Comparison of ENCODE assay signal across 26 cellular contexts in genomic region chr17:50728881-50729765, GRCh38. TPM values are rescaled to one million over a fixed set of nuclear protein-coding genes. Genes with fewer than 3 reads are reported as not detected.
DNase-seq lines count a peak whose midpoint lies in the region; ATAC-seq and TF ChIP-seq lines count a peak whose summit lies in the region.
"Had no signal": no experiment of that assay in that cellular context is flagged by ENCODE, and none has a peak within 500 bp of the region (broad histone marks: within the 10 kb centered on the region; RNA-seq: fewer than 3 reads in every experiment).

No MANE protein-coding gene starts in this region.

- H4K91ac ChIP-seq in IMR-90 (ENCODE audit: insufficient read depth, low read depth, low read length) (no peak overlapping the region), neuronal stem cell (ENCODE audit: low read depth, low read length, poor library complexity) (no peak overlapping the region)

- H3K4me3 ChIP-seq in IMR-90 (ENCODE audit: insufficient read depth, low read depth, low read length), result no peak overlapping the region
- no peak overlapping the region for H3K4me3 ChIP-seq in neuronal stem cell (ENCODE audit: low read length in 2 of 2)
- H3K4me3 ChIP-seq: gastroesophageal sphincter, HAP-1, K562, lung, smooth muscle cell, tibial artery had no signal

- H3K9me3 ChIP-seq in IMR-90 (ENCODE audit: control insufficient read depth, insufficient read depth, low read length), result no peaks in the 10 kb centered on the region
- peaks cover 0 to 2% of the 10 kb centered on the region in 2 donors for H3K9me3 ChIP-seq in neuronal stem cell (replicated peaks in 1 of 2; ENCODE audit: control insufficient read depth in 2 of 2, insufficient read depth in 1 of 2, low read depth in 1 of 2, low read length in 2 of 2)
- H3K9me3 ChIP-seq: gastroesophageal sphincter, HAP-1, tibial artery had no signal

- dilution Hi-C loops in IMR-90 (cut with HindIII; ENCODE audit: low sequenced_read_pairs, unreplicated experiment), result no loop called here

- H3K4me1 ChIP-seq in IMR-90 (ENCODE audit: control insufficient read depth, insufficient read depth, low read length) (peaks cover 10% of the 10 kb centered on the region), neuronal stem cell (ENCODE audit: control insufficient read depth in 2 of 2, insufficient read depth in 1 of 2, low read depth in 1 of 2, low read length in 2 of 2) (peaks cover 0 to 2% of the 10 kb centered on the region in 2 donors)

- peaks cover 97% of the 10 kb centered on the region for H4K20me1 ChIP-seq in IMR-90 (ENCODE audit: insufficient read depth, low read length)

- no peak overlapping the region for H2BK12ac ChIP-seq in neuronal stem cell (ENCODE audit: low read length)

- no peak overlapping the region for H4K8ac ChIP-seq in IMR-90 (ENCODE audit: low read depth in 2 of 2, low read length in 2 of 2)
- H4K8ac ChIP-seq in neuronal stem cell (ENCODE audit: low read depth, low read length), result no peak overlapping the region

- H4K5ac ChIP-seq in IMR-90 (ENCODE audit: low read depth, low read length), result no peak overlapping the region

- in situ Hi-C loops in IMR-90 (cut with MboI; ENCODE audit: low sequenced_read_pairs), result no loop called here

- H3K4ac ChIP-seq in IMR-90 (ENCODE audit: low read depth, low read length) (no peak overlapping the region), neuronal stem cell (ENCODE audit: low read length) (no peak overlapping the region)

- H2BK5ac ChIP-seq in IMR-90 (ENCODE audit: low read depth, low read length, poor library complexity, severe bottlenecking) (no peak overlapping the region), neuronal stem cell (ENCODE audit: low read length) (no peak overlapping the region)

- intact Hi-C loops in IMR-90 (cut with micrococcal nuclease), result no loop called here

- no peaks in the 10 kb centered on the region for H3K9me3 Mint-ChIP-seq in activated naive CD4-positive, alpha-beta T cell treated with anti-CD3 and anti-CD28 coated beads, Interleukin-2, amount 50 U/mL, for 72 hours
- no peaks in the 10 kb centered on the region for H3K9me3 Mint-ChIP-seq in activated naive CD8-positive, alpha-beta T cell (ENCODE audit: low read depth)
- no peaks in the 10 kb centered on the region for H3K9me3 Mint-ChIP-seq in naive thymus-derived CD8-positive, alpha-beta T cell
- H3K9me3 Mint-ChIP-seq: activated naive CD8-positive, alpha-beta T cell treated with anti-CD3 and anti-CD28 coated beads, Interleukin-2, amount 10 ng/mL, durations not matched to agents 7 days and 5 days; CD8-positive, alpha-beta T cell had no signal

- no peak for TF ChIP-seq RAD21 in IMR-90 (IDR thresholded peaks at IDR 0.05; ENCODE audit: low read length)

- H3K79me1 ChIP-seq in IMR-90 (ENCODE audit: low read depth in 1 of 2, low read length in 2 of 2) (peaks cover 0 to 45% of the 10 kb centered on the region in 2 experiments; a peak in 3 of 4 replicates), neuronal stem cell (ENCODE audit: low read depth, low read length) (peaks cover 5% of the 10 kb centered on the region)

- peaks cover 67% of the 10 kb centered on the region for H3K4me1 Mint-ChIP-seq in activated naive CD8-positive, alpha-beta T cell (ENCODE audit: low read depth)
- H3K4me1 Mint-ChIP-seq in naive thymus-derived CD8-positive, alpha-beta T cell, result peaks cover 23 to 80% (median 61%) of the 10 kb centered on the region in 4 donors

- H3K56ac ChIP-seq in IMR-90 (ENCODE audit: extremely low read depth, insufficient read depth, low read length), result no peak overlapping the region

- peak overlapping the region; percentile 28 for H3K4me3 Mint-ChIP-seq in activated naive CD8-positive, alpha-beta T cell
- H3K4me3 Mint-ChIP-seq in naive thymus-derived CD8-positive, alpha-beta T cell, result peak overlapping the region in 7 of 10 donors; percentile 16 to 65 (median 31)
- H3K4me3 Mint-ChIP-seq: activated naive CD8-positive, alpha-beta T cell treated with anti-CD3 and anti-CD28 coated beads, Interleukin-2, amount 10 ng/mL, durations not matched to agents 7 days and 5 days; CD8-positive, alpha-beta T cell; stimulated activated naive B cell treated with anti-CD40 and anti-IgM and Interleukin-4, amounts not matched to agents 10 μg/mL and 1 μg/mL and 100 μg/mL, for 72 hours had no signal

- H3K23ac ChIP-seq in IMR-90 (ENCODE audit: low read depth, low read length) (no peak overlapping the region), neuronal stem cell (ENCODE audit: low read depth, low read length, poor library complexity) (no peak overlapping the region)

- H3K14ac ChIP-seq in IMR-90 (replicated peaks; ENCODE audit: low read depth, low read length) (no peak overlapping the region), neuronal stem cell (ENCODE audit: low read length) (no peak overlapping the region)

- no peak for DNase-seq in activated naive CD4-positive, alpha-beta T cell treated with anti-CD3 and anti-CD28 coated beads, Interleukin-2, amount 50 U/mL, for 72 hours (ENCODE audit: low spot score in 2 of 2)
- no peak for DNase-seq in activated naive CD4-positive, alpha-beta T cell (lab: John Stamatoyannopoulos, UW)
- DNase-seq in IMR-90, result no peak
- no peak for DNase-seq in naive thymus-derived CD8-positive, alpha-beta T cell
- no peak for DNase-seq in neuronal stem cell (ENCODE audit: low spot score)
- no peak for DNase-seq in A172 (ENCODE audit: low spot score)
- DNase-seq: activated CD8-positive, alpha-beta memory T cell treated with anti-CD3 and anti-CD28 coated beads, Interleukin-2, amount 50 U/mL, for 4 hours; activated naive CD8-positive, alpha-beta T cell treated with anti-CD3 and anti-CD28 coated beads, Interleukin-2, amount 10 ng/mL, durations not matched to agents 7 days and 5 days; CD8-positive, alpha-beta T cell; DMS153; effector CD4-positive, alpha-beta T cell; islet precursor cell; NCI-H2171; NCI-H526; occipital lobe; retina; stimulated activated naive B cell treated with anti-CD40 and anti-IgM and Interleukin-4, amounts not matched to agents 10 μg/mL and 1 μg/mL and 100 μg/mL, for 72 hours; tibial artery had no signal

- H3K9me1 ChIP-seq in IMR-90 (ENCODE audit: insufficient read depth, low read length), result peaks cover 16% of the 10 kb centered on the region

- peak; percentile 18 to 66 for ATAC-seq in activated naive CD4-positive, alpha-beta T cell treated with anti-CD3 and anti-CD28 coated beads, Interleukin-2, amount 50 U/mL, for 72 hours
- ATAC-seq in IMR-90 (ENCODE audit: low read depth), result peak; percentile 36
- no peak for ATAC-seq in naive thymus-derived CD8-positive, alpha-beta T cell
- ATAC-seq in HG02938 (IDR thresholded peaks at IDR 0.05; ENCODE audit: unreplicated experiment), result no peak
- ATAC-seq: CD8-positive, alpha-beta T cell; gastroesophageal sphincter; stimulated activated naive B cell treated with anti-CD40 and anti-IgM and Interleukin-4, amounts not matched to agents 10 μg/mL and 1 μg/mL and 100 μg/mL, for 72 hours had no signal

- no peak overlapping the region for H2AK9ac ChIP-seq in IMR-90 (replicated peaks; ENCODE audit: low read depth, low read length, poor library complexity)

- TF ChIP-seq CTCF in IMR-90 (conservative IDR thresholded peaks at IDR 0.05; ENCODE audit: low read depth, low read length), result no peak

- peaks cover 0 to 7% of the 10 kb centered on the region in 2 donors for H3K36me3 Mint-ChIP-seq in activated naive CD4-positive, alpha-beta T cell treated with anti-CD3 and anti-CD28 coated beads, Interleukin-2, amount 50 U/mL, for 72 hours
- peaks cover 6% of the 10 kb centered on the region for H3K36me3 Mint-ChIP-seq in activated naive CD8-positive, alpha-beta T cell
- H3K36me3 Mint-ChIP-seq in naive thymus-derived CD8-positive, alpha-beta T cell, result peaks cover 0 to 31% (median 0%) of the 10 kb centered on the region in 3 donors

- H3K9ac ChIP-seq in IMR-90 (ENCODE audit: low read depth, low read length) (no peak overlapping the region), neuronal stem cell (ENCODE audit: low read depth, low read length, poor library complexity) (no peak overlapping the region)

- no peak for TF ChIP-seq POLR2A in IMR-90 (IDR thresholded peaks at IDR 0.05; ENCODE audit: low read depth, low read length)

- H3K27me3 Mint-ChIP-seq in activated naive CD8-positive, alpha-beta T cell, result no peaks in the 10 kb centered on the region
- no peaks in the 10 kb centered on the region for H3K27me3 Mint-ChIP-seq in naive thymus-derived CD8-positive, alpha-beta T cell
- H3K27me3 Mint-ChIP-seq: activated naive CD8-positive, alpha-beta T cell treated with anti-CD3 and anti-CD28 coated beads, Interleukin-2, amount 10 ng/mL, durations not matched to agents 7 days and 5 days; stimulated activated naive B cell treated with anti-CD40 and anti-IgM and Interleukin-4, amounts not matched to agents 10 μg/mL and 1 μg/mL and 100 μg/mL, for 72 hours had no signal

- H3K18ac ChIP-seq in IMR-90 (ENCODE audit: low read depth, low read length) (no peak overlapping the region), neuronal stem cell (ENCODE audit: low read length) (no peak overlapping the region)

- 0 out of 2 replicates have a peak, but pooled peaks cover 3% of the 10 kb centered on the region for H3K36me3 ChIP-seq in IMR-90 (ENCODE audit: control insufficient read depth, insufficient read depth, low read length)
- peaks cover 2 to 54% of the 10 kb centered on the region in 2 donors for H3K36me3 ChIP-seq in neuronal stem cell (replicated peaks in 1 of 2; ENCODE audit: control insufficient read depth in 2 of 2, insufficient read depth in 2 of 2, low read length in 2 of 2)
- H3K36me3 ChIP-seq: gastroesophageal sphincter, tibial artery had no signal

- no peak overlapping the region for H2BK20ac ChIP-seq in IMR-90 (ENCODE audit: low read depth, low read length)

- WGBS in IMR-90 (ENCODE audit: extremely low coverage in 2 of 2, insufficient read length in 1 of 2), 2 experiments, result no CpG with 5 or more reads among the region's 5 CpGs
- WGBS in neuronal stem cell (ENCODE audit: extremely low coverage in 2 of 2, insufficient read length in 2 of 2, insufficient replicate concordance in 1 of 2), 2 donors, result no CpG with 5 or more reads among the region's 5 CpGs

- H2BK15ac ChIP-seq in IMR-90 (ENCODE audit: low read depth, low read length), result no peak overlapping the region
- no peak overlapping the region for H2BK15ac ChIP-seq in neuronal stem cell (ENCODE audit: low read length)

- no peak overlapping the region for H2BK120ac ChIP-seq in IMR-90 (ENCODE audit: low read depth, low read length)
- H2BK120ac ChIP-seq in neuronal stem cell (ENCODE audit: low read depth, low read length), result no peak overlapping the region

- H2AK5ac ChIP-seq in IMR-90 (ENCODE audit: low read depth, low read length) (no peak overlapping the region), neuronal stem cell (ENCODE audit: low read depth, low read length) (no peak overlapping the region)

- BruUV-seq in IMR-90 (replicated peaks; lab: Mats Ljungman, UMichigan), result no TSS peak

- no peaks in the 10 kb centered on the region for H3K27me3 ChIP-seq in IMR-90 (ENCODE audit: control insufficient read depth, insufficient read depth, low read length)
- no peaks in the 10 kb centered on the region for H3K27me3 ChIP-seq in neuronal stem cell (ENCODE audit: control insufficient read depth in 3 of 3, insufficient read depth in 3 of 3, low read depth in 1 of 3, low read length in 3 of 3)
- H3K27me3 ChIP-seq: gastroesophageal sphincter, tibial artery had no signal

- CTCF ChIA-PET in IMR-90 (lab: Yijun Ruan, JAX), result no interaction called here

- POLR2A ChIA-PET in IMR-90 (lab: Charles Lee; ENCODE audit: unreplicated experiment), result no interaction called here
- POLR2A ChIA-PET in naive thymus-derived CD8-positive, alpha-beta T cell (lab: Charles Lee), result interaction anchor here (1.1 to 2.6 kb wide), 4 partner anchors 10 to 22 kb away, joined by 3 to 8 read pairs (median 4); partner anchors contain the start of genes ANKRD40 and LUC7L3

- no peak overlapping the region for H3K4me2 ChIP-seq in IMR-90 (ENCODE audit: low read depth, low read length)
- no peak overlapping the region for H3K4me2 ChIP-seq in neuronal stem cell (ENCODE audit: insufficient read depth, low read length, poor library complexity, severe bottlenecking)
- H3K4me2 ChIP-seq: smooth muscle cell had no signal

- peak overlapping the region in 1 of 2 donors; percentile 88 for H3K27ac Mint-ChIP-seq in activated naive CD4-positive, alpha-beta T cell treated with anti-CD3 and anti-CD28 coated beads, Interleukin-2, amount 50 U/mL, for 72 hours
- no peak overlapping the region for H3K27ac Mint-ChIP-seq in activated naive CD8-positive, alpha-beta T cell
- peak overlapping the region in 3 of 10 donors; percentile 1 to 66 (median 29) for H3K27ac Mint-ChIP-seq in naive thymus-derived CD8-positive, alpha-beta T cell
- H3K27ac Mint-ChIP-seq: activated naive CD8-positive, alpha-beta T cell treated with anti-CD3 and anti-CD28 coated beads, Interleukin-2, amount 10 ng/mL, durations not matched to agents 7 days and 5 days; CD8-positive, alpha-beta T cell; stimulated activated naive B cell treated with anti-CD40 and anti-IgM and Interleukin-4, amounts not matched to agents 10 μg/mL and 1 μg/mL and 100 μg/mL, for 72 hours had no signal

- H2AFZ ChIP-seq in IMR-90 (replicated peaks; ENCODE audit: low read length, poor library complexity) (no peak overlapping the region), neuronal stem cell (ENCODE audit: low read length) (no peak overlapping the region)

- H3K27ac ChIP-seq in IMR-90 (ENCODE audit: insufficient read depth, low read length) (no peak overlapping the region), neuronal stem cell (replicated peaks; ENCODE audit: low read length) (no peak overlapping the region)
- H3K27ac ChIP-seq: gastroesophageal sphincter had no signal

RNA-seq across cellular contexts. Expression of gene LUC7L3, which starts 9.7 kb away (rescaled TPM):
- 100 to 1,000 TPM; 128 to 145 TPM for total RNA-seq in activated naive CD4-positive, alpha-beta T cell treated with anti-CD3 and anti-CD28 coated beads, Interleukin-2, amount 50 U/mL, for 72 hours
- total RNA-seq in IMR-90 (2012; rRNA removed), result 17.7 and 20.0 TPM in 2 replicates
- polyA plus RNA-seq in IMR-90 (2012; rRNA removed), result 44.7 and 47.5 TPM in 2 replicates
- 27.5 and 27.7 TPM in 2 replicates for polyA plus RNA-seq in IMR-90 (2012; cell fraction: cytosol; rRNA removed)
- 183 and 387 TPM in 2 replicates for polyA plus RNA-seq in IMR-90 (2012; cell fraction: nucleus; rRNA removed; ENCODE audit: low replicate concordance)
- total RNA-seq in naive thymus-derived CD8-positive, alpha-beta T cell, result 100 to 1,000 TPM; 311 to 345 TPM
- polyA plus RNA-seq in naive thymus-derived CD8-positive, alpha-beta T cell, result 10 to 100 TPM; 41.6 to 58.4 (median 46.0) TPM
- polyA plus RNA-seq in neuronal stem cell (2013, experiment 1 of 2), result 430 TPM
- 437 TPM for polyA plus RNA-seq in neuronal stem cell (2013, experiment 2 of 2)
- 58.6 and 63.2 TPM in 2 replicates for total RNA-seq in A172 (2014; rRNA removed; shearing (Covaris generic))

RNA-seq across cellular contexts. Expression of gene ANKRD40, which starts 21.4 kb away (rescaled TPM):
- total RNA-seq in activated naive CD4-positive, alpha-beta T cell treated with anti-CD3 and anti-CD28 coated beads, Interleukin-2, amount 50 U/mL, for 72 hours, result 10 to 100 TPM in 1 of 2 donors, 1 to 10 TPM in 1; 9.2 to 25.6 TPM
- total RNA-seq in IMR-90 (2012; rRNA removed), result 35.8 and 38.9 TPM in 2 replicates
- 23.4 and 23.5 TPM in 2 replicates for polyA plus RNA-seq in IMR-90 (2012; rRNA removed)
- 6.0 and 8.0 TPM in 2 replicates for polyA plus RNA-seq in IMR-90 (2012; cell fraction: cytosol; rRNA removed)
- polyA plus RNA-seq in IMR-90 (2012; cell fraction: nucleus; rRNA removed; ENCODE audit: low replicate concordance), result 6.2 and 29.6 TPM in 2 replicates
- 10 to 100 TPM; 35.5 to 39.5 TPM for total RNA-seq in naive thymus-derived CD8-positive, alpha-beta T cell
- 1 to 10 TPM; 2.8 to 5.2 (median 4.3) TPM for polyA plus RNA-seq in naive thymus-derived CD8-positive, alpha-beta T cell
- polyA plus RNA-seq in neuronal stem cell (2013, experiment 1 of 2), result 45.4 TPM
- polyA plus RNA-seq in neuronal stem cell (2013, experiment 2 of 2), result 45.9 TPM
- 43.4 and 54.6 TPM in 2 replicates for total RNA-seq in A172 (2014; rRNA removed; shearing (Covaris generic))

RNA-seq across cellular contexts. Expression of gene ANKRD40CL, which starts 38.2 kb away (rescaled TPM):
- not detected for total RNA-seq in activated naive CD4-positive, alpha-beta T cell treated with anti-CD3 and anti-CD28 coated beads, Interleukin-2, amount 50 U/mL, for 72 hours
- not detected in 2 replicates for total RNA-seq in IMR-90 (2012; rRNA removed)
- polyA plus RNA-seq in IMR-90 (2012; rRNA removed), result not detected in 2 replicates
- not detected in 2 replicates for polyA plus RNA-seq in IMR-90 (2012; cell fraction: cytosol; rRNA removed)
- not detected in 2 replicates for polyA plus RNA-seq in IMR-90 (2012; cell fraction: nucleus; rRNA removed; ENCODE audit: low replicate concordance)
- total RNA-seq in naive thymus-derived CD8-positive, alpha-beta T cell, result not detected
- not detected for polyA plus RNA-seq in naive thymus-derived CD8-positive, alpha-beta T cell
- polyA plus RNA-seq in neuronal stem cell (2013, experiment 1 of 2), result not detected
- not detected for polyA plus RNA-seq in neuronal stem cell (2013, experiment 2 of 2)
- not detected in 2 replicates for total RNA-seq in A172 (2014; rRNA removed; shearing (Covaris generic))
- total RNA-seq: activated naive CD8-positive, alpha-beta T cell treated with anti-CD3 and anti-CD28 coated beads, Interleukin-2, amount 10 ng/mL, durations not matched to agents 7 days and 5 days; CD8-positive, alpha-beta T cell; gastroesophageal sphincter; K562; lung; occipital lobe; smooth muscle cell had no signal
- polyA plus RNA-seq: esophagus, K562, lung, smooth muscle cell had no signal

Comparison
In these comparisons a context has a peak if more than half of its experiments do, and no peak if none do; other contexts are left out.
1. ATAC-seq: peak in activated naive CD4-positive, alpha-beta T cell treated with anti-CD3 and anti-CD28 coated beads, Interleukin-2, amount 50 U/mL, for 72 hours (2 of 2) and IMR-90 (single experiment); none in naive thymus-derived CD8-positive, alpha-beta T cell (0 of 2) and HG02938 (single experiment).